ENCODE assay signal across 11 cellular contexts in the genomic region with DNA sequence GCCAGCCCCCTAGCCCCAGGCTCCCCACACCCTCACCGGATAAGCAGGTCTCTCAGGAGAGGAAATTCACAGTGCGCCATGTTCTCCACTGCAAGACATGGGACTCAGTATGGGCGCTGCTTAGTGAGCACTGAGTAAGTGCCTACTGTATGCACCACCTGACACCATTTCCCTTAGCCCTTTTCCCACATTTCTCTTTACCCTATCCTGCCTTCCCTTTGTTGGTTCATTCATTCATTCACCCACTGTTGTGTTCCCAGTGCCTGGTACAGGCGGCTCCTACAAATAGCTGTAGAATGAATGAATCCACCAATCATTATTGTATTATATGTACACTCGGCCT. TPM values are rescaled to one million over a fixed set of nuclear protein-coding genes. Genes with fewer than 3 reads are reported as not detected.
"Had no signal": no experiment of that assay in that cellular context is flagged by ENCODE, and none has a peak within 500 bp of the region (broad histone marks: within the 10 kb centered on the region; RNA-seq: fewer than 3 reads in every experiment).

No MANE protein-coding gene starts in this region.

- DNase-seq: GM23248, GOT3, H7, H9, HCEC 1CT, HFFc6 had no signal

- H3K9me3 Mint-ChIP-seq: H9, HFFc6 had no signal

- ATAC-seq: HCT116 had no signal

- H3K36me3 ChIP-seq: HAP-1 had no signal

- H3K27ac Mint-ChIP-seq: H9, HFFc6 had no signal

- H3K4me1 Mint-ChIP-seq: H9 had no signal

- FAIRE-seq: H1, H54 had no signal

- H3K4me3 Mint-ChIP-seq: H9, HFFc6 had no signal

- H2AFZ ChIP-seq: GM23248 had no signal

- H3K9me3 ChIP-seq: HAP-1 had no signal

- H3K27ac ChIP-seq: GM23248 had no signal

- H3K4me3 ChIP-seq: GM23248, HAP-1 had no signal

- H3K9ac ChIP-seq: GM23248 had no signal

RNA-seq across cellular contexts. Expression of gene SEPTIN12, which starts 10.1 kb away (rescaled TPM):
- total RNA-seq: GM23248, H1, H4, H7, HFFc6 had no signal
- polyA plus RNA-seq: GM23248 had no signal

RNA-seq across cellular contexts. Expression of gene SMIM22, which starts 17.1 kb away (rescaled TPM):
- total RNA-seq: GM23248, H1, H4, H7, H9, HFFc6 had no signal
- polyA plus RNA-seq: GM23248, H1 had no signal

RNA-seq across cellular contexts. Expression of gene DNAAF8, which starts 43.7 kb away (rescaled TPM):
- total RNA-seq: H1 had no signal
